Comparison of ENCODE assay signal across 8 cellular contexts in the genomic region with DNA sequence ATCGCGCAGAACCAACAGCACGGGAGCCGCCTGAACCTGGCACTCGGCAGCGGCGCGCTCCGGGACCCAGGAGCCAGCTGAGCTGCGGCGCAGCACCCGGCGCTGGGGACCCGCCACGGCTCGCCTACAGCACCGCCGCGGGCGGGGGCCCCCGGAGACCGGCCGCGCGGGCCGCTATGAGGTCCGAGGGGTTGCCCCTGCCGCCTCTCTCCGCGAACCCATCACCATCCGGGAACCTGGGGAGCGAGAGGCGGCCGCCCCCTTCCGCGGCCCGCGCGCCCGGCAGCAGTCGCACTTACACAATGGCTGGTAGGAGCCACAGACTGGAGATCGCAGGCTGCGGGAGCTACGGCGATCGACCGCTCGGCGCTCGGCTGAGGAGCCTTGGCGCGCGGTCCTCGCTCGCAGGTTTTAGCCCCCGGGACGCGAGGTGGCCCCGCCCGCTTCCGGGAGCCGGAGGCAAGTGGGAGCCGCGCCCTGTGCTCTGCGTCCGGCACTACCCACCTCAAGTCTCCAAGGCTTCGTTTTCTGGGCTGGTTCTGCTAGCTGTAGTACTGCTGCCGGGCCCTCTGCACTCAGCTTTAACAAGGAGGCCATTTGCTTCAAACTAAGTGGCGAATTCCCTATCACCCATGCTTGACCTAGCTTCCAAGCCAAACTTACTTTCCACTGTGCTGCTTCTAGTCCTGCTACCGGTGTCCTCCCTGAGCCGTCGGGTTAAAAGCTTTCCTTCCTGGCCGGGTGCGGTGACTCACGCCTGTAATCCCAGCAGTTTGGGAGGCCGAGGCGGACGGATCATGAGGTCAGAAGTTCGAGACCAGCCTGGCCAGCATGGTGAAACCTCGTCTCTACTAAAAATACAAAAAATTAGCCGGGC. TPM values are rescaled to one million over a fixed set of nuclear protein-coding genes. Genes with fewer than 3 reads are reported as not detected.
A peak's percentile ranks its signal among the peaks of the same experiment; 100 is the strongest.
DNase-seq lines count a peak whose midpoint lies in the region; ATAC-seq and TF ChIP-seq lines count a peak whose summit lies in the region.

A gene (minus strand): TSS at position 386 of the 877 bp plus-strand sequence. CDS start 451 bp downstream, outside the sequence.

- WGBS in GM23248 (ENCODE audit: low coverage in 1 of 2, low lambda C conversion rate in 2 of 2, missing lambda C conversion rate in 2 of 2), 2 experiments, result 12 to 13% methylated on average over 69 to 79 of the region's 81 CpGs

- in situ Hi-C loops in GM23248 (cut with MboI), result no loop called here

- H3K9me2 ChIP-seq in GM23248 (ENCODE audit: insufficient read depth), result no peaks in the 10 kb centered on the region

- peak within 1 kb of the TSS; percentile 93 for H3K4me3 Mint-ChIP-seq in natural killer cell treated with Interleukin-12 subunit alpha and Interleukin-12 subunit beta and Interleukin-15 and Interleukin-18, amount 100 ng/mL, for 72 hours

- H3K4me1 ChIP-seq in GM23248 (ENCODE audit: insufficient read depth) (0 out of 2 replicates have a peak, but pooled peaks cover 4% of the 10 kb centered on the region), RWPE2 (ENCODE audit: insufficient read depth, poor library complexity, severe bottlenecking) (no peaks in the 10 kb centered on the region)

- peaks cover 11% of the 10 kb centered on the region for H3F3A ChIP-seq in GM23248 (ENCODE audit: insufficient read depth)

- DNase-seq in EH (ENCODE audit: low read depth) (peak; percentile 82), GM23248 (peak; percentile 94), Kasumi-1 (lab: John Stamatoyannopoulos, UW) (peak; percentile 89 to 92), RWPE2 (ENCODE audit: low spot score) (peak; percentile 80), fibroblast of pulmonary artery (ENCODE audit: low read depth) (peak; percentile 96)
- peak; percentile 91 for DNase-seq in activated effector memory CD4-positive, alpha-beta T cell treated with Interleukin-2 at 50 U/mL for 16 hours
- DNase-seq in natural killer cell treated with Interleukin-12 subunit alpha and Interleukin-12 subunit beta and Interleukin-15 and Interleukin-18, amount 100 ng/mL, for 72 hours (ENCODE audit: low spot score), result peak; percentile 98
- peak; percentile 88 for DNase-seq in stimulated activated naive CD4-positive, alpha-beta T cell treated with Interleukin-2 at 50 U/mL for 16 hours (lab: John Stamatoyannopoulos, UW)

- H3K36me3 Mint-ChIP-seq in natural killer cell treated with Interleukin-12 subunit alpha and Interleukin-12 subunit beta and Interleukin-15 and Interleukin-18, amount 100 ng/mL, for 72 hours, result peaks cover 11% of the 10 kb centered on the region

- H3K79me2 ChIP-seq in GM23248 (ENCODE audit: insufficient read depth), result no peaks in the 10 kb centered on the region

- H3K36me3 ChIP-seq in GM23248 (ENCODE audit: low read depth) (no peaks in the 10 kb centered on the region), RWPE2 (ENCODE audit: low read depth) (no peaks in the 10 kb centered on the region)

- H3K9me3 Mint-ChIP-seq in natural killer cell treated with Interleukin-12 subunit alpha and Interleukin-12 subunit beta and Interleukin-15 and Interleukin-18, amount 100 ng/mL, for 72 hours, result peaks cover 4% of the 10 kb centered on the region

- peak within 1 kb of the TSS; percentile 99 for H2AFZ ChIP-seq in GM23248

- H3K9me3 ChIP-seq in GM23248 (ENCODE audit: low read depth) (no peaks in the 10 kb centered on the region), RWPE2 (ENCODE audit: severe bottlenecking) (no peaks in the 10 kb centered on the region)

- no peaks in the 10 kb centered on the region for H3K27me3 Mint-ChIP-seq in natural killer cell treated with Interleukin-12 subunit alpha and Interleukin-12 subunit beta and Interleukin-15 and Interleukin-18, amount 100 ng/mL, for 72 hours

- peak within 1 kb of the TSS; percentile 95 to 99 for H3K27ac Mint-ChIP-seq in natural killer cell treated with Interleukin-12 subunit alpha and Interleukin-12 subunit beta and Interleukin-15 and Interleukin-18, amount 100 ng/mL, for 72 hours

- H3K27ac ChIP-seq in GM23248 (peak within 1 kb of the TSS; percentile 56), RWPE2 (ENCODE audit: poor library complexity, severe bottlenecking) (peak within 1 kb of the TSS; percentile 63)

- TF ChIP-seq CTCF in RWPE2 (IDR thresholded peaks at IDR 0.05; ENCODE audit: poor library complexity, severe bottlenecking), result no peak
- no peak for TF ChIP-seq CTCF in fibroblast of pulmonary artery (IDR thresholded peaks at IDR 0.05; ENCODE audit: low read length, missing control alignments)

- no peaks in the 10 kb centered on the region for H4K20me1 ChIP-seq in GM23248 (ENCODE audit: insufficient read depth)

- H3K27me3 ChIP-seq in GM23248 (replicated peaks; ENCODE audit: insufficient read depth) (no peaks in the 10 kb centered on the region), RWPE2 (ENCODE audit: insufficient read depth, poor library complexity, severe bottlenecking) (no peaks in the 10 kb centered on the region)

- peaks cover 14 to 17% of the 10 kb centered on the region in 2 donors for H3K4me1 Mint-ChIP-seq in natural killer cell treated with Interleukin-12 subunit alpha and Interleukin-12 subunit beta and Interleukin-15 and Interleukin-18, amount 100 ng/mL, for 72 hours (ENCODE audit: low read depth in 2 of 2)

- H3K4me2 ChIP-seq in GM23248 (ENCODE audit: unreplicated experiment), result peak within 1 kb of the TSS; percentile 91

- peak within 1 kb of the TSS; percentile 80 for H3K9ac ChIP-seq in GM23248

- ATAC-seq in RWPE2 (ENCODE audit: low read depth), result peak; percentile 92
- peak; percentile 96 to 97 for ATAC-seq in natural killer cell treated with Interleukin-12 subunit alpha and Interleukin-12 subunit beta and Interleukin-15 and Interleukin-18, amount 100 ng/mL, for 72 hours

- H3K4me3 ChIP-seq in GM23248 (peak within 1 kb of the TSS; percentile 90), RWPE2 (ENCODE audit: severe bottlenecking) (peak within 1 kb of the TSS; percentile 79), fibroblast of pulmonary artery (replicated peaks; ENCODE audit: low read depth, low read length) (peak within 1 kb of the TSS; percentile 91)

RNA-seq across cellular contexts. Expression of the gene that starts here (rescaled TPM):
- 0.13 and 3.7 TPM in 2 replicates for total RNA-seq in GM23248 (2014; rRNA removed; shearing (Covaris generic))
- 2.9 and 3.5 TPM in 2 replicates for polyA plus RNA-seq in GM23248 (2016; fragmentation: Nextera tagmentation; extraction: Ambion mirVana)
- 10 to 100 TPM; 10.7 to 13.0 TPM for total RNA-seq in natural killer cell treated with Interleukin-12 subunit alpha and Interleukin-12 subunit beta and Interleukin-15 and Interleukin-18, amount 100 ng/mL, for 72 hours

Comparison
In these comparisons a context has a peak if more than half of its experiments do, and no peak if none do; other contexts are left out.
1. Peak in every context shown above with its lines: DNase-seq, ATAC-seq, H3K4me3 ChIP-seq and H3K27ac ChIP-seq.